ENCODE assay signal across 17 cellular contexts in genomic region chr14:80003138-80003537, GRCh38.
DNase-seq lines count a peak whose midpoint lies in the region; ATAC-seq, FAIRE-seq and TF ChIP-seq lines count a peak whose summit lies in the region.
"Had no signal": no experiment of that assay in that cellular context is flagged by ENCODE, and none has a peak within 500 bp of the region (broad histone marks: within the 10 kb centered on the region; RNA-seq: fewer than 3 reads in every experiment).

No MANE protein-coding gene starts in this region.

- no peak for ATAC-seq in GM18873 (IDR thresholded peaks at IDR 0.05; ENCODE audit: low FRiP score, unreplicated experiment)
- ATAC-seq: lower lobe of right lung, sciatic nerve had no signal

- no peaks in the 10 kb centered on the region for H3K36me3 ChIP-seq in bronchial epithelial cell (ENCODE audit: control insufficient read depth, insufficient read depth, low read length)
- H3K36me3 ChIP-seq: ascending aorta, lower lobe of right lung had no signal

- no peak overlapping the region for H3K4me3 ChIP-seq in bronchial epithelial cell (ENCODE audit: low read depth, low read length)
- H3K4me3 ChIP-seq: ascending aorta, coronary artery, lower lobe of right lung, SK-N-MC had no signal

- no peaks in the 10 kb centered on the region for H3K27me3 ChIP-seq in bronchial epithelial cell (ENCODE audit: control insufficient read depth, insufficient read depth, low read length)
- H3K27me3 ChIP-seq: ascending aorta had no signal

- TF ChIP-seq CTCF in bronchial epithelial cell (IDR thresholded peaks at IDR 0.05; ENCODE audit: insufficient read depth, low read length, severe bottlenecking) (no peak), GM10266 (IDR thresholded peaks at IDR 0.05; ENCODE audit: control insufficient read depth, insufficient read depth, low read depth, missing control alignments) (no peak)

- FAIRE-seq in bronchial epithelial cell (lab: Jason Lieb, UNC) = no peak

- DNase-seq in SIG-M5 treated with dmso at 0.1 percent for 504 hours (lab: John Stamatoyannopoulos, UW; ENCODE audit: unreplicated experiment) (peak; percentile 1), SIG-M5 (lab: John Stamatoyannopoulos, UW) (no peak), NCI-H69 (lab: John Stamatoyannopoulos, UW) (peak; percentile 81), bronchial epithelial cell (ENCODE audit: low read depth) (peak; percentile 60), GM10266 (ENCODE audit: extremely low spot score) (no peak)
- no peak for DNase-seq in stimulated activated CD4-positive, alpha-beta T cell treated with anti-CD3 and anti-CD28 coated beads, Interleukin-15, amount 100 ng/mL, for 24 hours
- no peak for DNase-seq in activated CD4-positive, alpha-beta T cell treated with anti-CD3 and anti-CD28 coated beads, Interleukin-2, amount 50 U/mL, for 48 hours
- DNase-seq: activated CD4-positive, alpha-beta T cell treated with anti-CD3 and anti-CD28 coated beads for 48 hours; CD8-positive, alpha-beta memory T cell; lower lobe of right lung; NCI-H2227 treated with DMSO at 0.1 percent for 48 hours; stimulated activated CD4-positive, alpha-beta T cell treated with anti-CD3 and anti-CD28 coated beads, Interleukin-2, amount 100 ng/mL, for 24 hours had no signal

Comparison
In these comparisons a context has a peak if more than half of its experiments do, and no peak if none do; other contexts are left out.
1. DNase-seq: peak in SIG-M5 treated with dmso at 0.1 percent for 504 hours (single experiment), NCI-H69 (single experiment) and bronchial epithelial cell (single experiment); none in SIG-M5 (single experiment), stimulated activated CD4-positive, alpha-beta T cell treated with anti-CD3 and anti-CD28 coated beads, Interleukin-15, amount 100 ng/mL, for 24 hours (single experiment), GM10266 (single experiment) and activated CD4-positive, alpha-beta T cell treated with anti-CD3 and anti-CD28 coated beads, Interleukin-2, amount 50 U/mL, for 48 hours (0 of 2).